Comparison of ENCODE assay signal across 8 cellular contexts in the genomic region with DNA sequence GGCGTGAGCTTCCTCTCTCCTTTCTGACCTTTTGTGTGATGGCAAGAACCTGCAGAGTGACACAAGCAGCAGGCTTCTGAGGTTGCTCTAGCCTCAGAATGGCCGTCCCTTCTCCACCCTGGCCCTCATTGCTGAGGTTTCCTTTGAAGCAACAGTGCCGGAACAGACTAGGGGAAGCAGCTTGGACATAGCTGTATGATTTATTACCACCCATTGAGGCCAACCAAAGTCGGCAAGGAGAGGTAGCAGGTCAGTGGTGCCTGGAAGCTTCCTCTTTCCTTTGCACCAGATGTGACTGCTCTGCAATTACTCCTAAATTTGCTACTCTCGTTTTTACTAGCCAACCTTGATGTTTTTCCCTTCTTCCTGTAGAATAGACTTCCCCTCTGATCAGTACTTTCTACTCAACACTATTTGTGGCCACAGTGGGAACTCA. TPM values are rescaled to one million over a fixed set of nuclear protein-coding genes. Genes with fewer than 3 reads are reported as not detected.
A peak's percentile ranks its signal among the peaks of the same experiment; 100 is the strongest.
DNase-seq lines count a peak whose midpoint lies in the region; ATAC-seq and TF ChIP-seq lines count a peak whose summit lies in the region.

No MANE protein-coding gene starts in this region.

- H3K4me2 ChIP-seq in BLaER1, result peak overlapping the region; percentile 52

- peaks cover 70% of the 10 kb centered on the region for H4K20me1 ChIP-seq in BLaER1

- H3K27me3 ChIP-seq in BLaER1, result no peaks in the 10 kb centered on the region
- no peaks in the 10 kb centered on the region for H3K27me3 ChIP-seq in prostate gland (replicated peaks; ENCODE audit: insufficient read depth)

- no peak overlapping the region for H3K9ac ChIP-seq in BLaER1

- CTCF ChIA-PET in RWPE1 (lab: Yijun Ruan, JAX), result interaction anchor here (0.8 to 1.6 kb wide), 3 partner anchors 9 to 47 kb away, joined by 3 to 7 read pairs (median 4); no protein-coding TSS in a partner anchor

- intact Hi-C loops in left colon (cut with DNase I, micrococcal nuclease), result no loop called here
- intact Hi-C loops in prostate gland (cut with DNase I), result no loop called here

- H3K4me3 ChIP-seq in BLaER1 (no peak overlapping the region), prostate gland (no peak overlapping the region)

- TF ChIP-seq CTCF in RWPE1 (conservative IDR thresholded peaks at IDR 0.05; ENCODE audit: low read depth) (no peak), prostate gland (IDR thresholded peaks at IDR 0.05) (no peak)

- H3K36me3 ChIP-seq in BLaER1 (peaks cover 26% of the 10 kb centered on the region), prostate gland (no peaks in the 10 kb centered on the region)

- WGBS in prostate gland, result 58% methylated on average over 5 of the region's 5 CpGs

- H3K9me3 ChIP-seq in BLaER1 (peaks cover 24% of the 10 kb centered on the region), prostate gland (no peaks in the 10 kb centered on the region)

- H3K4me1 ChIP-seq in BLaER1 (peaks cover 59% of the 10 kb centered on the region), prostate gland (replicated peaks) (peaks cover 13% of the 10 kb centered on the region)

- DNase-seq in RWPE1 (ENCODE audit: low spot score) (no peak), left colon (no peak), putamen (ENCODE audit: low spot score) (no peak), mucosa of gallbladder (ENCODE audit: low spot score) (no peak), NCI-H128 (lab: John Stamatoyannopoulos, UW; ENCODE audit: unreplicated experiment) (no peak), prostate gland (ENCODE audit: low spot score) (no peak)

- H3K27ac ChIP-seq in BLaER1, result 0 out of 2 replicates have a peak overlapping the region, but pooled peaks have one; percentile 27
- peak overlapping the region; percentile 48 for H3K27ac ChIP-seq in RWPE1
- no peak overlapping the region for H3K27ac ChIP-seq in prostate gland

- POLR2A ChIA-PET in RWPE1 (lab: Yijun Ruan, JAX; ENCODE audit: low non-redundant PET), result no interaction called here

- peak; percentile 60 for ATAC-seq in GM21528 (IDR thresholded peaks at IDR 0.05; ENCODE audit: low FRiP score, unreplicated experiment)
- peak; percentile 35 for ATAC-seq in left colon

- TF ChIP-seq POLR2A in prostate gland (IDR thresholded peaks at IDR 0.05), result no peak

RNA-seq across cellular contexts. Expression of a gene that starts 31.4 kb away (rescaled TPM):
- total RNA-seq in left colon (10 to 100 TPM; 31.3 to 33.9 TPM), mucosa of gallbladder (24.0 TPM), prostate gland (10 to 100 TPM; 28.5 to 46.6 TPM)

Comparison
In these comparisons a context has a peak if more than half of its experiments do, and no peak if none do; other contexts are left out.
1. H3K27ac ChIP-seq: peak in BLaER1 (single experiment) and RWPE1 (single experiment); none in prostate gland (0 of 2).